In the genomic region with DNA sequence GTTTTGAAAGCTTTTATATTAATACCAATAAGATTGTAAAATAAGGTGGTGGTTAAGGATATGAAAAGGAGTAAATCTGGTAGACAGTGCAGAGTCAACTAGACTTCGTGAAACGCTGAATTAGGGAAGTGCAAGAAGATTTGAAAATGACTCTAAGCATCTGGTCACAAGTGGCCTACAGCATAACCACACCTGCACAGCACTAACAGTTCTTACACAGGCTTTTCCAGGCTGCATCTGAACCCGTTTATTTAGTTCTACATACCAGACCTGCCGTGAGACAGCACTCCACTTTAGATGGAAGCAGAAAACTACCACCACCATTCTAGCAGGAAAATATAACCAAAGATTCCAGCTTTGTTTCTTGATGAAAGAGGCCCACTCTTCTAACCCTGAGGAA, we compare ENCODE assay signal across 8 cellular contexts. TPM values are rescaled to one million over a fixed set of nuclear protein-coding genes. Genes with fewer than 3 reads are reported as not detected.
A peak's percentile ranks its signal among the peaks of the same experiment; 100 is the strongest.
DNase-seq lines count a peak whose midpoint lies in the region; ATAC-seq, FAIRE-seq and TF ChIP-seq lines count a peak whose summit lies in the region.

No MANE protein-coding gene starts in this region.

- intact Hi-C loops in activated T-helper 1 cell treated with anti-CD3 and anti-CD28 coated beads, Interleukin-12 subunit alpha, Interleukin-12 subunit beta, Interleukin-2, Interleukin-4 antibody, amounts not matched to agents 30 ng/mL and 10 ng/mL and 1 ng/mL, durations not matched to agents 14 hours and 24 hours and 36 hours (cut with micrococcal nuclease) = no loop called here

- POLR2A ChIA-PET in RWPE1 (lab: Yijun Ruan, JAX; ENCODE audit: low non-redundant PET) = no interaction called here

- no peak for DNase-seq in activated T-helper 1 cell treated with anti-CD3 and anti-CD28 coated beads, Interleukin-12 subunit alpha, Interleukin-12 subunit beta, Interleukin-2, Interleukin-4 antibody, amounts not matched to agents 30 ng/mL and 10 ng/mL and 1 ng/mL, durations not matched to agents 14 hours and 24 hours and 36 hours (ENCODE audit: low spot score)
- DNase-seq in neural crest cell (ENCODE audit: low read depth, low spot score) (no peak), RWPE1 (ENCODE audit: low spot score) (no peak), activated gamma-delta T cell treated with Interleukin-2 at 50 U/mL for 16 hours (no peak), AG20443 (ENCODE audit: low spot score) (no peak), HTR-8/SVneo (ENCODE audit: insufficient read length, low spot score) (no peak)

- peaks cover 11% of the 10 kb centered on the region for H3K4me1 Mint-ChIP-seq in activated T-helper 1 cell treated with anti-CD3 and anti-CD28 coated beads, Interleukin-12 subunit alpha, Interleukin-12 subunit beta, Interleukin-2, Interleukin-4 antibody, amounts not matched to agents 30 ng/mL and 10 ng/mL and 1 ng/mL, durations not matched to agents 14 hours and 24 hours and 36 hours (ENCODE audit: low read depth)
- peaks cover 37% of the 10 kb centered on the region for H3K4me1 Mint-ChIP-seq in neural crest cell

- peaks cover 51% of the 10 kb centered on the region for H3K27me3 Mint-ChIP-seq in activated T-helper 1 cell treated with anti-CD3 and anti-CD28 coated beads, Interleukin-12 subunit alpha, Interleukin-12 subunit beta, Interleukin-2, Interleukin-4 antibody, amounts not matched to agents 30 ng/mL and 10 ng/mL and 1 ng/mL, durations not matched to agents 14 hours and 24 hours and 36 hours (ENCODE audit: insufficient read depth)
- peaks cover 11% of the 10 kb centered on the region for H3K27me3 Mint-ChIP-seq in neural crest cell (ENCODE audit: low read depth)

- TF ChIP-seq CTCF in neural crest cell (conservative IDR thresholded peaks at IDR 0.05) (no peak), RWPE1 (conservative IDR thresholded peaks at IDR 0.05; ENCODE audit: low read depth) (no peak)

- no peak overlapping the region for H3K27ac Mint-ChIP-seq in activated T-helper 1 cell treated with anti-CD3 and anti-CD28 coated beads, Interleukin-12 subunit alpha, Interleukin-12 subunit beta, Interleukin-2, Interleukin-4 antibody, amounts not matched to agents 30 ng/mL and 10 ng/mL and 1 ng/mL, durations not matched to agents 14 hours and 24 hours and 36 hours
- H3K27ac Mint-ChIP-seq in neural crest cell (ENCODE audit: unreplicated experiment) = peak overlapping the region; percentile 91

- no peak for FAIRE-seq in HTR-8/SVneo (lab: Jason Lieb, UNC)

- H3K36me3 Mint-ChIP-seq in activated T-helper 1 cell treated with anti-CD3 and anti-CD28 coated beads, Interleukin-12 subunit alpha, Interleukin-12 subunit beta, Interleukin-2, Interleukin-4 antibody, amounts not matched to agents 30 ng/mL and 10 ng/mL and 1 ng/mL, durations not matched to agents 14 hours and 24 hours and 36 hours (ENCODE audit: low read depth) = peaks cover 2% of the 10 kb centered on the region
- no peaks in the 10 kb centered on the region for H3K36me3 Mint-ChIP-seq in neural crest cell (ENCODE audit: low read depth)

- peak overlapping the region; percentile 4 for H3K4me3 Mint-ChIP-seq in activated T-helper 1 cell treated with anti-CD3 and anti-CD28 coated beads, Interleukin-12 subunit alpha, Interleukin-12 subunit beta, Interleukin-2, Interleukin-4 antibody, amounts not matched to agents 30 ng/mL and 10 ng/mL and 1 ng/mL, durations not matched to agents 14 hours and 24 hours and 36 hours
- peak overlapping the region; percentile 96 for H3K4me3 Mint-ChIP-seq in neural crest cell

- no peak overlapping the region for H3K27ac ChIP-seq in RWPE1

- H3K9me3 Mint-ChIP-seq in activated T-helper 1 cell treated with anti-CD3 and anti-CD28 coated beads, Interleukin-12 subunit alpha, Interleukin-12 subunit beta, Interleukin-2, Interleukin-4 antibody, amounts not matched to agents 30 ng/mL and 10 ng/mL and 1 ng/mL, durations not matched to agents 14 hours and 24 hours and 36 hours = no peaks in the 10 kb centered on the region
- no peaks in the 10 kb centered on the region for H3K9me3 Mint-ChIP-seq in neural crest cell

- peak; percentile 45 for ATAC-seq in GM18502 (IDR thresholded peaks at IDR 0.05; ENCODE audit: poor library complexity, unreplicated experiment)
- peak; percentile 30 for ATAC-seq in HG03469 (IDR thresholded peaks at IDR 0.05; ENCODE audit: unreplicated experiment)

- CTCF ChIA-PET in RWPE1 (lab: Yijun Ruan, JAX) = interaction anchor here (0.8 to 1.4 kb wide), 2 partner anchors 29 to 46 kb away, joined by 3 to 5 read pairs; no protein-coding TSS in a partner anchor

RNA-seq across cellular contexts. Expression of a gene that starts 1.9 kb away (rescaled TPM):
- 2.4 and 3.8 TPM in 2 replicates for total RNA-seq in activated T-helper 1 cell treated with anti-CD3 and anti-CD28 coated beads, Interleukin-12 subunit alpha, Interleukin-12 subunit beta, Interleukin-2, Interleukin-4 antibody, amounts not matched to agents 30 ng/mL and 10 ng/mL and 1 ng/mL, durations not matched to agents 14 hours and 24 hours and 36 hours
- 50.9 and 56.4 TPM in 2 replicates for total RNA-seq in neural crest cell

Comparison
In these comparisons a context has a peak if more than half of its experiments do, and no peak if none do; other contexts are left out.
1. RNA of a gene that starts 1.9 kb away (total RNA-seq): 50.9 to 56.4 TPM in neural crest cell; 2.4 to 3.8 TPM in activated T-helper 1 cell treated with anti-CD3 and anti-CD28 coated beads, Interleukin-12 subunit alpha, Interleukin-12 subunit beta, Interleukin-2, Interleukin-4 antibody, amounts not matched to agents 30 ng/mL and 10 ng/mL and 1 ng/mL, durations not matched to agents 14 hours and 24 hours and 36 hours; every median in the first group is over 10 times any median in the second.